In genomic region chr1:163186910-163187309, GRCh38 we compare ENCODE assay signal across 21 cellular contexts. TPM values are rescaled to one million over a fixed set of nuclear protein-coding genes. Genes with fewer than 3 reads are reported as not detected.
A peak's percentile ranks its signal among the peaks of the same experiment; 100 is the strongest.
DNase-seq lines count a peak whose midpoint lies in the region; ATAC-seq, FAIRE-seq and TF ChIP-seq lines count a peak whose summit lies in the region.
"Had no signal": no experiment of that assay in that cellular context is flagged by ENCODE, and none has a peak within 500 bp of the region (broad histone marks: within the 10 kb centered on the region; RNA-seq: fewer than 3 reads in every experiment).

No MANE protein-coding gene starts in this region.

- no peaks in the 10 kb centered on the region for H3K9me3 ChIP-seq in left ventricle myocardium inferior (replicated peaks)
- no peaks in the 10 kb centered on the region for H3K9me3 ChIP-seq in ascending aorta
- H3K9me3 ChIP-seq in left lung, result no peaks in the 10 kb centered on the region
- H3K9me3 ChIP-seq: A549, BE2C, HAP-1 had no signal

- H3K4me1 ChIP-seq in left ventricle myocardium inferior, result no peaks in the 10 kb centered on the region
- H3K4me1 ChIP-seq in ascending aorta, result peaks cover 8 to 56% of the 10 kb centered on the region in 2 donors
- H3K4me1 ChIP-seq in left lung, result no peaks in the 10 kb centered on the region
- H3K4me1 ChIP-seq: A549, HAP-1 had no signal

- intact Hi-C loops in left ventricle myocardium inferior (cut with micrococcal nuclease), result no loop called here
- intact Hi-C loops in Right ventricle myocardium superior (cut with DNase I), result no loop called here
- intact Hi-C loops in ascending aorta (cut with DNase I), result no loop called here
- intact Hi-C loops in left lung (cut with DNase I), result no loop called here

- H3K27me3 ChIP-seq in left ventricle myocardium inferior (ENCODE audit: low read depth) (no peaks in the 10 kb centered on the region), ascending aorta (no peaks in the 10 kb centered on the region), left lung (no peaks in the 10 kb centered on the region)
- H3K27me3 ChIP-seq: BE2C had no signal

- H3K4me3 ChIP-seq in left ventricle myocardium inferior (no peak overlapping the region), ascending aorta (no peak overlapping the region), left lung (no peak overlapping the region)
- H3K4me3 ChIP-seq: A549, GM23338, HAP-1 had no signal

- H3K36me3 ChIP-seq in left ventricle myocardium inferior (no peaks in the 10 kb centered on the region), ascending aorta (peaks cover 4 to 11% of the 10 kb centered on the region in 2 donors), left lung (no peaks in the 10 kb centered on the region)
- H3K36me3 ChIP-seq: HAP-1 had no signal

- ATAC-seq in Right ventricle myocardium superior (ENCODE audit: poor library complexity) (no peak), left lung (no peak)
- ATAC-seq: A549, GM23338 had no signal

- H3K27ac ChIP-seq in left ventricle myocardium inferior (replicated peaks) (peak overlapping the region; percentile 54), ascending aorta (peak overlapping the region; percentile 65 to 70), left lung (no peak overlapping the region)
- H3K27ac ChIP-seq: A549, RWPE1 had no signal

- TF ChIP-seq CTCF in left ventricle myocardium inferior (IDR thresholded peaks at IDR 0.05; ENCODE audit: borderline replicate concordance) (no peak), ascending aorta (IDR thresholded peaks at IDR 0.05) (no peak), left lung (IDR thresholded peaks at IDR 0.05) (no peak)

- no peak for FAIRE-seq in HTR-8/SVneo (lab: Jason Lieb, UNC)
- FAIRE-seq: A549, G401.6, GM12892 had no signal

- no peak for DNase-seq in left ventricle myocardium inferior
- DNase-seq in Right ventricle myocardium superior, result no peak
- DNase-seq in NCI-H69 (lab: John Stamatoyannopoulos, UW), result peak; percentile 60
- DNase-seq in ascending aorta (ENCODE audit: low spot score in 2 of 2), result no peak
- DNase-seq in left lung, result no peak
- no peak for DNase-seq in dermis blood vessel endothelial cell
- DNase-seq in NCI-H510A (lab: John Stamatoyannopoulos, UW), result no peak
- no peak for DNase-seq in HTR-8/SVneo (ENCODE audit: insufficient read length, low spot score)
- DNase-seq: BE2C; NCI-H1105; NCI-H146; NCI-H2081 treated with DMSO at 0.1 percent for 48 hours; NK-92 treated with Interleukin-12 subunit alpha and Interleukin-12 subunit beta, amount 100 ng/mL, for 24 hours; SIG-M5; T-helper 1 cell had no signal

RNA-seq across cellular contexts. Expression of gene RGS5, which starts 15.8 kb away (rescaled TPM):
- total RNA-seq in left ventricle myocardium inferior (256 TPM), Right ventricle myocardium superior (270 TPM), ascending aorta (732 TPM), left lung (10 to 100 TPM; 48.5 to 98.0 TPM), dermis blood vessel endothelial cell (1.6 and 5.3 TPM in 2 replicates)

Comparison
In these comparisons a context has a peak if more than half of its experiments do, and no peak if none do; other contexts are left out.
1. H3K27ac ChIP-seq: peak in left ventricle myocardium inferior (single experiment) and ascending aorta (2 of 2); none in left lung (0 of 2).